9 cellular contexts compared by ENCODE assay signal in genomic region chr1:22317920-22318243, GRCh38.
A peak's percentile ranks its signal among the peaks of the same experiment; 100 is the strongest.
DNase-seq lines count a peak whose midpoint lies in the region; ATAC-seq and TF ChIP-seq lines count a peak whose summit lies in the region.
"Had no signal": no experiment of that assay in that cellular context is flagged by ENCODE, and none has a peak within 500 bp of the region (broad histone marks: within the 10 kb centered on the region; RNA-seq: fewer than 3 reads in every experiment).

No MANE protein-coding gene starts in this region.

- H3K4me1 Mint-ChIP-seq in WTC11 (peaks cover 41% of the 10 kb centered on the region), mesothelial cell of epicardium (peaks cover 66% of the 10 kb centered on the region), type B pancreatic cell (ENCODE audit: unreplicated experiment) (peaks cover 47% of the 10 kb centered on the region)
- H3K4me1 Mint-ChIP-seq: CD4-positive, CD25-positive, alpha-beta regulatory T cell had no signal

- no peak overlapping the region for H3K27ac Mint-ChIP-seq in WTC11
- H3K27ac Mint-ChIP-seq in mesothelial cell of epicardium: peak overlapping the region; percentile 83
- no peak overlapping the region for H3K27ac Mint-ChIP-seq in type B pancreatic cell
- H3K27ac Mint-ChIP-seq: CD4-positive, CD25-positive, alpha-beta regulatory T cell had no signal

- peak; percentile 25 for DNase-seq in NCI-H82 (lab: John Stamatoyannopoulos, UW)
- DNase-seq in NCI-H82 treated with DMSO at 0.1 percent for 48 hours (lab: John Stamatoyannopoulos, UW; ENCODE audit: unreplicated experiment): no peak
- no peak for DNase-seq in WTC11 (ENCODE audit: low spot score)
- DNase-seq in mesothelial cell of epicardium (ENCODE audit: low spot score in 2 of 2, unreplicated experiment in 2 of 2): no peak
- DNase-seq in type B pancreatic cell (ENCODE audit: extremely low spot score, unreplicated experiment): no peak
- DNase-seq in hypothalamus (lab: John Stamatoyannopoulos, UW): no peak
- DNase-seq in NCI-H2227 (lab: John Stamatoyannopoulos, UW; ENCODE audit: unreplicated experiment): no peak
- no peak for DNase-seq in iPS-NIHi11 (ENCODE audit: low spot score)

- TF ChIP-seq CTCF in WTC11 (IDR thresholded peaks at IDR 0.05) (no peak), mesothelial cell of epicardium (IDR thresholded peaks at IDR 0.05; ENCODE audit: unreplicated experiment) (no peak), type B pancreatic cell (conservative IDR thresholded peaks at IDR 0.05) (no peak)

- no peak for ATAC-seq in WTC11

- H3K27me3 Mint-ChIP-seq in WTC11 (ENCODE audit: low read depth) (peaks cover 16% of the 10 kb centered on the region), mesothelial cell of epicardium (ENCODE audit: low read depth) (no peaks in the 10 kb centered on the region), type B pancreatic cell (no peaks in the 10 kb centered on the region)

- POLR2A ChIA-PET in WTC11 (lab: Charles Lee): no interaction called here

- CTCF ChIA-PET in WTC11 (lab: Charles Lee): interaction anchor here (1.3 to 2.2 kb wide), 4 partner anchors 84 to 178 kb away, joined by 4 to 10 read pairs (median 7); no protein-coding TSS in a partner anchor

- H3K36me3 Mint-ChIP-seq in WTC11 (no peaks in the 10 kb centered on the region), mesothelial cell of epicardium (no peaks in the 10 kb centered on the region), type B pancreatic cell (no peaks in the 10 kb centered on the region)
- H3K36me3 Mint-ChIP-seq: CD4-positive, CD25-positive, alpha-beta regulatory T cell had no signal

- no peak overlapping the region for H3K4me3 Mint-ChIP-seq in WTC11
- no peak overlapping the region for H3K4me3 Mint-ChIP-seq in mesothelial cell of epicardium
- H3K4me3 Mint-ChIP-seq in type B pancreatic cell: peak overlapping the region; percentile 37
- H3K4me3 Mint-ChIP-seq: CD4-positive, CD25-positive, alpha-beta regulatory T cell had no signal

- H3K9me3 Mint-ChIP-seq in WTC11 (0 out of 2 replicates have a peak, but pooled peaks cover 3% of the 10 kb centered on the region), mesothelial cell of epicardium (no peaks in the 10 kb centered on the region), type B pancreatic cell (no peaks in the 10 kb centered on the region)

TF ChIP-seq in WTC11, 78 proteins besides CTCF, POLR2A, EP300 and RAD21:
- TF ChIP-seq USF1 (CRISPR knock-in tag; IDR thresholded peaks at IDR 0.05) (no peak), GTF2I (CRISPR knock-in tag; conservative IDR thresholded peaks at IDR 0.05) (0 out of 2 replicates have a peak, but pooled peaks have one; percentile 2)
